11 cellular contexts compared by ENCODE assay signal in the genomic region with DNA sequence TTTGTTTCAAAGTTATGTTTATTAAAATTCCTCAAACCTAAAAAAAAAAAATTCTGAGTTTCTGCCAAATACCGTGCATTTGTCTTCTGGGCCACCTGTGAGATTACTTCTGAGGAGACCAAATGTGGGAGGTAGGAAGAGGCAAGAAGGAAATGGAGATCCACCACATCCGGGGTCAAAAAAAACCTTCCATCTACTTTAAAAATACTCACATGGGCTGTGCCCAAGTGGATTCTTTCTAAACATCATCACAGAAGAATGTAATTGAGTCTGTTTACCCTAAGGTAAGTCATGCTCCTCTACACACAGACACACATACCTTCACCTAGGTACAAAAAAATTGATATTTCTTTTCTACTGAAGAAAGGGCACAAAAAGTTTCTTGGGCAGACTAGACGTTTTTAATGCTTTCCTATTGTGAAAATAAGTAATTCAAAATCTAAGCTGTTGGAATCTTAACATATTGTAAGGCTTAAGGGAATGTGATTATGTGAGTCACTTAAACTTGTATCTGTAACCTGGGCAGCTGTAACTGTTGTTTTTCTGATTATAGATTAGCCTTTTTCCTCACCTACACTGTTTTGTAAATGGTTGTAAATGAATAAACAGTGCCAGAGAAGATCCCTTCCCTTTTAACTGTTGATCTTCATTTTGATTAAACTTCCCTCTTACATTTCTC. TPM values are rescaled to one million over a fixed set of nuclear protein-coding genes. Genes with fewer than 3 reads are reported as not detected.
DNase-seq lines count a peak whose midpoint lies in the region; FAIRE-seq and TF ChIP-seq lines count a peak whose summit lies in the region.
"Had no signal": no experiment of that assay in that cellular context is flagged by ENCODE, and none has a peak within 500 bp of the region (broad histone marks: within the 10 kb centered on the region; RNA-seq: fewer than 3 reads in every experiment).

No MANE protein-coding gene starts in this region.

- H3K9me1 ChIP-seq in keratinocyte (ENCODE audit: control insufficient read depth, extremely low read depth, insufficient read depth, low read length) = no peaks in the 10 kb centered on the region

- peak overlapping the region; percentile 34 to 76 (median 56); a peak in 21 of 22 replicates for H3K4me2 ChIP-seq in BLaER1 treated with 17β-estradiol and CSF1 and Interleukin-3, amounts not matched to agents 10 nM and 100 nM
- peak overlapping the region; percentile 66 for H3K4me2 ChIP-seq in keratinocyte (ENCODE audit: control insufficient read depth, extremely low read depth, insufficient read depth, low read depth, low read length)

- peak overlapping the region in 5 of 11 experiments; percentile 0 to 53 (median 37); a peak in 7 of 22 replicates for H3K27ac ChIP-seq in BLaER1 treated with 17β-estradiol and CSF1 and Interleukin-3, amounts not matched to agents 10 nM and 100 nM
- peak overlapping the region; percentile 83 for H3K27ac ChIP-seq in keratinocyte (ENCODE audit: control insufficient read depth, insufficient read depth, low read length)

- DNase-seq in GM19239 (ENCODE audit: insufficient read length, low spot score) (no peak), T follicular helper cell (ENCODE audit: low read depth) (peak; percentile 28), keratinocyte (ENCODE audit: low read depth, low spot score) (peak; percentile 44), medulla oblongata (ENCODE audit: extremely low spot score) (no peak), hypothalamus (lab: John Stamatoyannopoulos, UW) (no peak), SW480 (ENCODE audit: low spot score) (no peak)
- no peak for DNase-seq in stimulated activated CD8-positive, alpha-beta memory T cell treated with anti-CD3 and anti-CD28 coated beads, Interleukin-4, amount 100 ng/mL, for 48 hours
- DNase-seq: midbrain; NCI-H526; stimulated activated naive B cell treated with anti-CD40 and anti-IgM and Interleukin-4, amounts not matched to agents 10 μg/mL and 1 μg/mL and 100 μg/mL, for 72 hours had no signal

- dilution Hi-C loops in keratinocyte (cut with MboI; ENCODE audit: extremely low pct_ligation_motif_present, low sequenced_read_pairs) = no loop called here

- H3K36me3 ChIP-seq in BLaER1 treated with 17β-estradiol and CSF1 and Interleukin-3, amounts not matched to agents 10 nM and 100 nM = peaks cover 3 to 47% (median 20%) of the 10 kb centered on the region in 11 experiments; a peak in 17 of 22 replicates
- no peaks in the 10 kb centered on the region for H3K36me3 ChIP-seq in keratinocyte (ENCODE audit: control insufficient read depth in 2 of 2, extremely low read depth in 1 of 2, insufficient read depth in 2 of 2, low read length in 2 of 2)

- FAIRE-seq in GM19239 (lab: Jason Lieb, UNC) (peak; percentile 18), keratinocyte (lab: Jason Lieb, UNC) (peak; percentile 73)

- no peak overlapping the region for H2AFZ ChIP-seq in keratinocyte (ENCODE audit: control insufficient read depth, low read length)

- TF ChIP-seq CTCF in keratinocyte (optimal IDR thresholded peaks at IDR 0.05 in 1 of 3, IDR thresholded peaks at IDR 0.05 in 1 of 3, conservative IDR thresholded peaks at IDR 0.05 in 1 of 3; ENCODE audit: extremely low read depth in 1 of 3, insufficient read depth in 2 of 3, low read length in 3 of 3) = no peak

- no peaks in the 10 kb centered on the region for H3K9me3 ChIP-seq in BLaER1 treated with 17β-estradiol and CSF1 and Interleukin-3, amounts not matched to agents 10 nM and 100 nM (replicated peaks in 1 of 11)
- no peaks in the 10 kb centered on the region for H3K9me3 ChIP-seq in keratinocyte (ENCODE audit: control insufficient read depth, low read depth, low read length)

- H3K27me3 ChIP-seq in BLaER1 treated with 17β-estradiol and CSF1 and Interleukin-3, amounts not matched to agents 10 nM and 100 nM = no peaks in the 10 kb centered on the region
- H3K27me3 ChIP-seq in keratinocyte (ENCODE audit: control insufficient read depth, extremely low read depth, insufficient read depth, low read length) = no peaks in the 10 kb centered on the region

- no peak overlapping the region; a peak in 1 of 20 replicates for H3K4me3 ChIP-seq in BLaER1 treated with 17β-estradiol and CSF1 and Interleukin-3, amounts not matched to agents 10 nM and 100 nM
- H3K4me3 ChIP-seq in keratinocyte (ENCODE audit: control insufficient read depth in 2 of 3, extremely low read depth in 1 of 3, insufficient read depth in 2 of 3, low read depth in 1 of 3, low read length in 3 of 3) = peak overlapping the region in 1 of 3 experiments; percentile 15

- no peaks in the 10 kb centered on the region for H4K20me1 ChIP-seq in BLaER1 treated with 17β-estradiol and CSF1 and Interleukin-3, amounts not matched to agents 10 nM and 100 nM
- no peaks in the 10 kb centered on the region for H4K20me1 ChIP-seq in keratinocyte (ENCODE audit: control insufficient read depth, extremely low read depth, insufficient read depth, low read length)

- H3K9ac ChIP-seq in BLaER1 treated with 17β-estradiol and CSF1 and Interleukin-3, amounts not matched to agents 10 nM and 100 nM = no peak overlapping the region
- H3K9ac ChIP-seq in keratinocyte (ENCODE audit: control insufficient read depth, extremely low read depth, insufficient read depth, low read length) = peak overlapping the region; percentile 20

- peaks cover 18 to 50% (median 44%) of the 10 kb centered on the region in 10 experiments for H3K4me1 ChIP-seq in BLaER1 treated with 17β-estradiol and CSF1 and Interleukin-3, amounts not matched to agents 10 nM and 100 nM
- H3K4me1 ChIP-seq in keratinocyte (ENCODE audit: control insufficient read depth, extremely low read depth, insufficient read depth, low read length) = peaks cover 29% of the 10 kb centered on the region

- no peaks in the 10 kb centered on the region for H3K79me2 ChIP-seq in keratinocyte (ENCODE audit: control insufficient read depth, insufficient read depth, low read length)

RNA-seq across cellular contexts. Expression of gene SPOCK2, which starts 19.1 kb away (rescaled TPM):
- 0.03 to 0.18 TPM (median 0.14 TPM) in 3 replicates for polyA plus RNA-seq in keratinocyte
- polyA plus RNA-seq in keratinocyte (2011; ENCODE audit: low read depth) = 0.26 TPM
- 0.05 TPM in 2 replicates for polyA plus RNA-seq in keratinocyte (2011; cell fraction: cytosol; rRNA removed)
- 0.90 and 1.2 TPM in 2 replicates for polyA plus RNA-seq in keratinocyte (2011; cell fraction: nucleus; rRNA removed)
- 0.05 and 0.21 TPM in 2 replicates for polyA plus RNA-seq in keratinocyte (2012; ENCODE audit: low replicate concordance)
- polyA minus RNA-seq in keratinocyte = 0.19 to 1.2 TPM (median 1.0 TPM) in 3 replicates
- not detected for polyA minus RNA-seq in keratinocyte (2011; cell fraction: cytosol; rRNA and poly(A)+ RNA removed)
- polyA minus RNA-seq in keratinocyte (2011; cell fraction: nucleus; rRNA and poly(A)+ RNA removed) = 0.74 and 1.5 TPM in 2 replicates

Comparison
In these comparisons a context has a peak if more than half of its experiments do, and no peak if none do; other contexts are left out.
1. DNase-seq: peak in T follicular helper cell (single experiment) and keratinocyte (single experiment); none in GM19239 (single experiment), stimulated activated CD8-positive, alpha-beta memory T cell treated with anti-CD3 and anti-CD28 coated beads, Interleukin-4, amount 100 ng/mL, for 48 hours (single experiment), medulla oblongata (single experiment), hypothalamus (0 of 51) and SW480 (single experiment).